Comparison of ENCODE assay signal across 26 cellular contexts in genomic region chr3:167967257-167968010, GRCh38.
DNase-seq lines count a peak whose midpoint lies in the region; ATAC-seq, FAIRE-seq and TF ChIP-seq lines count a peak whose summit lies in the region.
"Had no signal": no experiment of that assay in that cellular context is flagged by ENCODE, and none has a peak within 500 bp of the region (broad histone marks: within the 10 kb centered on the region; RNA-seq: fewer than 3 reads in every experiment).

No MANE protein-coding gene starts in this region.

- H2BK15ac ChIP-seq in mesenchymal stem cell (ENCODE audit: low read depth, poor library complexity, severe bottlenecking), result no peak overlapping the region

- H3K27ac Mint-ChIP-seq in stimulated activated effector memory CD8-positive, alpha-beta T cell treated with anti-CD3 and anti-CD28 coated beads, Interleukin-12 subunit alpha, Interleukin-12 subunit beta, amount 100 ng/mL, for 72 hours, result no peak overlapping the region
- H3K27ac Mint-ChIP-seq: CD4-positive, CD25-positive, alpha-beta regulatory T cell; GM23338 had no signal

- 97% methylated on average over 3 of the region's 4 CpGs for WGBS in mesenchymal stem cell

- no peaks in the 10 kb centered on the region for H3K79me1 ChIP-seq in mesenchymal stem cell (replicated peaks; ENCODE audit: low read length, poor library complexity, severe bottlenecking)

- no peak overlapping the region for H2BK5ac ChIP-seq in mesenchymal stem cell (ENCODE audit: low read depth, low read length, poor library complexity, severe bottlenecking)

- no peaks in the 10 kb centered on the region for H3K9me3 ChIP-seq in mesenchymal stem cell (ENCODE audit: control insufficient read depth, low read length)
- H3K9me3 ChIP-seq: BLaER1, HAP-1, Peyer's patch, SJCRH30 had no signal

- TF ChIP-seq CTCF in epithelial cell of esophagus (IDR thresholded peaks at IDR 0.05; ENCODE audit: insufficient read depth, low read depth, low read length, missing control alignments), result no peak

- H2AFZ ChIP-seq in mesenchymal stem cell (ENCODE audit: low read depth, low read length), result no peak overlapping the region
- H2AFZ ChIP-seq: GM23338 had no signal

- H3K4me2 ChIP-seq in mesenchymal stem cell (ENCODE audit: low read length, poor library complexity, severe bottlenecking), result no peak overlapping the region
- H3K4me2 ChIP-seq: BLaER1, GM23338 had no signal

- intact Hi-C loops in Right ventricle myocardium superior (cut with DNase I) (no loop called here), Right ventricle myocardium inferior (cut with DNase I) (no loop called here)

- no peak overlapping the region for H3K4me3 ChIP-seq in epithelial cell of esophagus (ENCODE audit: low read length)
- no peak overlapping the region for H3K4me3 ChIP-seq in mesenchymal stem cell (ENCODE audit: insufficient read depth in 1 of 2, low read depth in 1 of 2, low read length in 2 of 2)
- H3K4me3 ChIP-seq: BLaER1, GM23338, HAP-1, Peyer's patch, SJCRH30 had no signal

- H3K4ac ChIP-seq in mesenchymal stem cell (ENCODE audit: low read depth in 1 of 2, low read length in 2 of 2), result no peak overlapping the region

- no peak overlapping the region for H3K4me3 Mint-ChIP-seq in stimulated activated effector memory CD8-positive, alpha-beta T cell treated with anti-CD3 and anti-CD28 coated beads, Interleukin-12 subunit alpha, Interleukin-12 subunit beta, amount 100 ng/mL, for 72 hours
- H3K4me3 Mint-ChIP-seq: CD4-positive, CD25-positive, alpha-beta regulatory T cell; GM23338 had no signal

- no peaks in the 10 kb centered on the region for H3K27me3 ChIP-seq in mesenchymal stem cell (ENCODE audit: control insufficient read depth in 1 of 2, insufficient read depth in 1 of 2, low read length in 2 of 2)
- H3K27me3 ChIP-seq: BLaER1, Peyer's patch, SJCRH30 had no signal

- H4K91ac ChIP-seq in mesenchymal stem cell (ENCODE audit: low read length), result no peak overlapping the region

- ATAC-seq in Right ventricle myocardium superior (ENCODE audit: poor library complexity), result no peak
- no peak for ATAC-seq in Right ventricle myocardium inferior
- ATAC-seq in stimulated activated effector memory CD8-positive, alpha-beta T cell treated with anti-CD3 and anti-CD28 coated beads, Interleukin-12 subunit alpha, Interleukin-12 subunit beta, amount 100 ng/mL, for 72 hours, result no peak
- ATAC-seq: GM23338, SK-N-SH treated with all-trans-retinoic acid at 6 μM for 48 hours had no signal

- no peak overlapping the region for H3K9ac ChIP-seq in mesenchymal stem cell (ENCODE audit: low read length)
- H3K9ac ChIP-seq: BLaER1 had no signal

- H3K4me1 ChIP-seq in mesenchymal stem cell (ENCODE audit: control insufficient read depth, insufficient read depth, low read depth, low read length), result no peaks in the 10 kb centered on the region
- H3K4me1 ChIP-seq: BLaER1, HAP-1, Peyer's patch, SJCRH30 had no signal

- H3K36me3 Mint-ChIP-seq in stimulated activated effector memory CD8-positive, alpha-beta T cell treated with anti-CD3 and anti-CD28 coated beads, Interleukin-12 subunit alpha, Interleukin-12 subunit beta, amount 100 ng/mL, for 72 hours, result no peaks in the 10 kb centered on the region
- H3K36me3 Mint-ChIP-seq: CD4-positive, CD25-positive, alpha-beta regulatory T cell had no signal

- no peak overlapping the region for H2BK12ac ChIP-seq in mesenchymal stem cell (ENCODE audit: low read length in 2 of 2)

- peak; percentile 18 for DNase-seq in Right ventricle myocardium superior
- DNase-seq in Right ventricle myocardium inferior (ENCODE audit: missing footprints), result no peak
- peak; percentile 11 for DNase-seq in RPMI7951 (ENCODE audit: low read depth)
- DNase-seq in epithelial cell of esophagus (ENCODE audit: low read depth), result peak; percentile 12
- no peak for DNase-seq in mesenchymal stem cell
- DNase-seq in GM12892 (ENCODE audit: insufficient read length), result no peak
- no peak for DNase-seq in stimulated activated effector memory CD8-positive, alpha-beta T cell treated with anti-CD3 and anti-CD28 coated beads, Interleukin-12 subunit alpha, Interleukin-12 subunit beta, amount 100 ng/mL, for 72 hours (ENCODE audit: low spot score in 2 of 2)
- no peak for DNase-seq in activated CD8-positive, alpha-beta memory T cell treated with anti-CD3 and anti-CD28 coated beads for 24 hours
- DNase-seq: CD4-positive, CD25-positive, alpha-beta regulatory T cell; DMS153; KBM-7; MM.1S; NCI-H1092; NCI-H1436; NCI-H187; NCI-H226; NCI-H510A; NCI-H69; Peyer's patch; SJCRH30 had no signal

- H3K14ac ChIP-seq in mesenchymal stem cell (ENCODE audit: low read length in 2 of 2), result no peak overlapping the region

- H3K4me1 Mint-ChIP-seq in stimulated activated effector memory CD8-positive, alpha-beta T cell treated with anti-CD3 and anti-CD28 coated beads, Interleukin-12 subunit alpha, Interleukin-12 subunit beta, amount 100 ng/mL, for 72 hours, result no peaks in the 10 kb centered on the region
- H3K4me1 Mint-ChIP-seq: CD4-positive, CD25-positive, alpha-beta regulatory T cell; GM23338 had no signal

- H4K8ac ChIP-seq in mesenchymal stem cell (ENCODE audit: low read length), result peak overlapping the region; percentile 4

- FAIRE-seq in GM12892 (lab: Jason Lieb, UNC), result no peak
- FAIRE-seq: G401.6, HTR-8/SVneo had no signal

- TF ChIP-seq POLR2A in GM12892 (IDR thresholded peaks at IDR 0.05; ENCODE audit: low read depth, low read length), result no peak

- H3K36me3 ChIP-seq in mesenchymal stem cell (ENCODE audit: control insufficient read depth in 1 of 2, insufficient read depth in 2 of 2, low read depth in 1 of 2, low read length in 2 of 2), result no peaks in the 10 kb centered on the region
- H3K36me3 ChIP-seq: BLaER1, HAP-1, Peyer's patch, SJCRH30 had no signal

- H2AK5ac ChIP-seq in mesenchymal stem cell (ENCODE audit: low read length, severe bottlenecking), result no peak overlapping the region

- H3K9me3 Mint-ChIP-seq in stimulated activated effector memory CD8-positive, alpha-beta T cell treated with anti-CD3 and anti-CD28 coated beads, Interleukin-12 subunit alpha, Interleukin-12 subunit beta, amount 100 ng/mL, for 72 hours, result no peaks in the 10 kb centered on the region
- H3K9me3 Mint-ChIP-seq: GM23338 had no signal

- H3K27ac ChIP-seq in mesenchymal stem cell (ENCODE audit: low read length, poor library complexity, severe bottlenecking), result no peak overlapping the region
- H3K27ac ChIP-seq: BLaER1, Peyer's patch, SJCRH30 had no signal

- H3K18ac ChIP-seq in mesenchymal stem cell (ENCODE audit: low read depth in 1 of 2, low read length in 2 of 2), result no peak overlapping the region

- no peak overlapping the region for H2BK120ac ChIP-seq in mesenchymal stem cell (ENCODE audit: low read depth, low read length)

- H3K23ac ChIP-seq in mesenchymal stem cell (ENCODE audit: low read length in 2 of 2), result no peak overlapping the region

Comparison
In these comparisons a context has a peak if more than half of its experiments do, and no peak if none do; other contexts are left out.
1. DNase-seq: peak in Right ventricle myocardium superior (single experiment), RPMI7951 (single experiment) and epithelial cell of esophagus (single experiment); none in Right ventricle myocardium inferior (single experiment), mesenchymal stem cell (single experiment), GM12892 (single experiment), stimulated activated effector memory CD8-positive, alpha-beta T cell treated with anti-CD3 and anti-CD28 coated beads, Interleukin-12 subunit alpha, Interleukin-12 subunit beta, amount 100 ng/mL, for 72 hours (0 of 2) and activated CD8-positive, alpha-beta memory T cell treated with anti-CD3 and anti-CD28 coated beads for 24 hours (single experiment).